Comparison of ENCODE assay signal across 10 cellular contexts in the genomic region with DNA sequence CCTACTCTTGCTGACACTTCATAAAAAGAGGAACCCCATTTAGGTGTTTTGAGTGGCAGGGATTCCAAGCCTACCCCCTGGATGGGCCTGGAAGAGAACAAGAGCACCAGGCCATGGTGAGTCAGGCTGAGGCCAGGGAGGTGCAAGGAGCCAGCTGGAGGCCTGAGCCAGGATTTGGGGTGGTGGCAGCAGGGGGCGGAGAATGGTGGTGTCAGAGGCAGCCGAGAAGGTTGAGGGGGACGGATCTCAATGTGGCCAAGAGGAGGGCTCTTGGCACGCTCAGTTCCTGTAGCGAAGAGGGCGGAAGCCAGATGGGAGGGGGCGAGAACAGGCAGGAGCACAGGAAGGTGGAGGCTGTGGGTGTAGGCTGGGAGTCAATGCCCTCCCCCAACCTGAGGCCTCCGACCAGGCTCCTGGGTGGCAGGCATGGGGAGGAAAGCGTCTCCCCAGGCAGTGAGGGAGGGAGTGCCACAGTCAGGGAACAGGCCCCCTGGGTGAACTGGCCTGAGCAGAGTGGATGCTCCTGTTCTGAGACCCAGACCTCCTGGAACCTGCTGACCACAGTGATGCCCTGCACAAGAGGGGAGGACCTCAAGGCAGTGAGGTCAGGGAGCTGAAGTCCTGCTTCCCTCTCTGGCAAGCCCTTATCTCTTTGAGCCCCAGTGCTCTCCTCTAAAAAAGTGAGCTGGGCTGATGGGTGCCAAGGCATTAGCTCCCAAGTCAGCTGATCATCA. TPM values are rescaled to one million over a fixed set of nuclear protein-coding genes. Genes with fewer than 3 reads are reported as not detected.
A peak's percentile ranks its signal among the peaks of the same experiment; 100 is the strongest.
DNase-seq lines count a peak whose midpoint lies in the region; ATAC-seq and TF ChIP-seq lines count a peak whose summit lies in the region.
"Had no signal": no experiment of that assay in that cellular context is flagged by ENCODE, and none has a peak within 500 bp of the region (broad histone marks: within the 10 kb centered on the region; RNA-seq: fewer than 3 reads in every experiment).

No MANE protein-coding gene starts in this region.

- H3K4me1 Mint-ChIP-seq in activated CD4-positive, alpha-beta memory T cell treated with anti-CD3 and anti-CD28 coated beads for 36 hours (ENCODE audit: low read depth) = peaks cover 22% of the 10 kb centered on the region

- no peak overlapping the region for H3K9ac ChIP-seq in smooth muscle cell (ENCODE audit: low read depth)

- H3K9me3 Mint-ChIP-seq in activated CD4-positive, alpha-beta memory T cell treated with anti-CD3 and anti-CD28 coated beads for 36 hours = no peaks in the 10 kb centered on the region

- peaks cover 4% of the 10 kb centered on the region for H3K4me1 ChIP-seq in smooth muscle cell (ENCODE audit: low read depth)

- H3K36me3 ChIP-seq in smooth muscle cell (ENCODE audit: low read depth) = no peaks in the 10 kb centered on the region
- H3K36me3 ChIP-seq: esophagus squamous epithelium had no signal

- peaks cover 96% of the 10 kb centered on the region for H3K27me3 ChIP-seq in smooth muscle cell (ENCODE audit: low read depth)

- H3K27ac ChIP-seq in smooth muscle cell (ENCODE audit: low read depth) = no peak overlapping the region
- H3K27ac ChIP-seq: esophagus squamous epithelium had no signal

- peak overlapping the region; percentile 20 for H3K27ac Mint-ChIP-seq in activated CD4-positive, alpha-beta memory T cell treated with anti-CD3 and anti-CD28 coated beads for 36 hours

- WGBS in smooth muscle cell (ENCODE audit: low lambda C conversion rate) = 67% methylated on average over 9 of the region's 9 CpGs

- peaks cover 11% of the 10 kb centered on the region for H3K27me3 Mint-ChIP-seq in activated CD4-positive, alpha-beta memory T cell treated with anti-CD3 and anti-CD28 coated beads for 36 hours

- no peak overlapping the region for H2AFZ ChIP-seq in smooth muscle cell (ENCODE audit: low read depth)

- DNase-seq in activated CD4-positive, alpha-beta T cell treated with anti-CD3 and anti-CD28 coated beads for 4 hours = peak; percentile 15 to 29
- no peak for DNase-seq in activated CD4-positive, alpha-beta T cell treated with anti-CD3 and anti-CD28 coated beads, Interleukin-2, amount 50 U/mL, for 1 hour
- peak; percentile 53 for DNase-seq in activated CD4-positive, alpha-beta memory T cell treated with anti-CD3 and anti-CD28 coated beads for 36 hours
- peak; percentile 25 for DNase-seq in stimulated activated CD8-positive, alpha-beta memory T cell treated with anti-CD3 and anti-CD28 coated beads, Interleukin-4, amount 100 ng/mL, for 24 hours (ENCODE audit: low read depth)
- DNase-seq in smooth muscle cell (lab: John Stamatoyannopoulos, UW; ENCODE audit: unreplicated experiment) (no peak), cerebellum (ENCODE audit: low spot score) (no peak)
- DNase-seq: esophagus squamous epithelium, NCI-H510A had no signal

- no peaks in the 10 kb centered on the region for H3K79me2 ChIP-seq in smooth muscle cell (ENCODE audit: low read depth)

- H3F3A ChIP-seq in smooth muscle cell (ENCODE audit: low read depth) = no peaks in the 10 kb centered on the region

- no peak overlapping the region for H3K4me3 ChIP-seq in smooth muscle cell
- H3K4me3 ChIP-seq: esophagus squamous epithelium had no signal

- CTCF ChIA-PET in activated CD4-positive, alpha-beta memory T cell treated with anti-CD3 and anti-CD28 coated beads for 36 hours (lab: Charles Lee) = interaction anchor here (1.0 to 4.0 kb wide), 7 partner anchors 9 to 167 kb away, joined by 3 to 55 read pairs (median 6); partner anchors contain the start of gene RTN4RL2

- ATAC-seq in HG03571 (IDR thresholded peaks at IDR 0.05; ENCODE audit: unreplicated experiment) (peak; percentile 34), GM18511 (IDR thresholded peaks at IDR 0.05; ENCODE audit: unreplicated experiment) (no peak)

- intact Hi-C loops in activated CD4-positive, alpha-beta memory T cell treated with anti-CD3 and anti-CD28 coated beads for 36 hours (cut with micrococcal nuclease) = no loop called here

- TF ChIP-seq CTCF in smooth muscle cell (IDR thresholded peaks at IDR 0.05; ENCODE audit: borderline replicate concordance, insufficient read depth, poor library complexity, severe bottlenecking) = no peak

- no peaks in the 10 kb centered on the region for H4K20me1 ChIP-seq in smooth muscle cell (ENCODE audit: low read depth)

- H3K4me2 ChIP-seq in smooth muscle cell = no peak overlapping the region

- POLR2A ChIA-PET in activated CD4-positive, alpha-beta memory T cell treated with anti-CD3 and anti-CD28 coated beads for 36 hours (lab: Charles Lee) = interaction anchor here (1.1 kb wide), 1 partner anchor 14 kb away, joined by 3 read pairs; the partner anchor contains the start of gene RTN4RL2

- H3K4me3 Mint-ChIP-seq in activated CD4-positive, alpha-beta memory T cell treated with anti-CD3 and anti-CD28 coated beads for 36 hours = no peak overlapping the region

- no peaks in the 10 kb centered on the region for H3K9me3 ChIP-seq in smooth muscle cell (replicated peaks; ENCODE audit: low read depth)
- H3K9me3 ChIP-seq: esophagus squamous epithelium had no signal

- H3K36me3 Mint-ChIP-seq in activated CD4-positive, alpha-beta memory T cell treated with anti-CD3 and anti-CD28 coated beads for 36 hours = no peaks in the 10 kb centered on the region

RNA-seq across cellular contexts. Expression of gene RTN4RL2, which starts 13.9 kb away (rescaled TPM):
- total RNA-seq in activated CD4-positive, alpha-beta memory T cell treated with anti-CD3 and anti-CD28 coated beads for 36 hours = under 1 TPM; 0.36 to 0.51 TPM
- total RNA-seq in smooth muscle cell (0.18 TPM in 1 of 2 replicates, not detected in the other), cerebellum (1.2 TPM)
- polyA plus RNA-seq in smooth muscle cell = 0.34 and 0.76 TPM in 2 replicates

RNA-seq across cellular contexts. Expression of gene SLC43A1, which starts 41.3 kb away (rescaled TPM):
- 10 to 100 TPM; 23.1 to 23.3 TPM for total RNA-seq in activated CD4-positive, alpha-beta memory T cell treated with anti-CD3 and anti-CD28 coated beads for 36 hours
- 1.3 and 9.4 TPM in 2 replicates for total RNA-seq in smooth muscle cell
- polyA plus RNA-seq in smooth muscle cell = 7.3 and 7.4 TPM in 2 replicates
- total RNA-seq in cerebellum = 3.3 TPM

RNA-seq across cellular contexts. Expression of gene SLC43A3, which starts 47.3 kb away (rescaled TPM):
- total RNA-seq in activated CD4-positive, alpha-beta memory T cell treated with anti-CD3 and anti-CD28 coated beads for 36 hours = 100 to 1,000 TPM; 170 to 186 TPM
- 8.0 and 9.3 TPM in 2 replicates for total RNA-seq in smooth muscle cell
- 12.8 and 13.5 TPM in 2 replicates for polyA plus RNA-seq in smooth muscle cell
- total RNA-seq in cerebellum = 11.1 TPM

RNA-seq across cellular contexts. Expression of gene TIMM10, which starts 56.4 kb away (rescaled TPM):
- 100 to 1,000 TPM; 131 to 134 TPM for total RNA-seq in activated CD4-positive, alpha-beta memory T cell treated with anti-CD3 and anti-CD28 coated beads for 36 hours
- total RNA-seq in smooth muscle cell (31.1 and 34.2 TPM in 2 replicates), cerebellum (20.4 TPM)
- 108 and 110 TPM in 2 replicates for polyA plus RNA-seq in smooth muscle cell

Comparison
In these comparisons a context has a peak if more than half of its experiments do, and no peak if none do; other contexts are left out.
1. DNase-seq: peak in activated CD4-positive, alpha-beta T cell treated with anti-CD3 and anti-CD28 coated beads for 4 hours (2 of 2), activated CD4-positive, alpha-beta memory T cell treated with anti-CD3 and anti-CD28 coated beads for 36 hours (single experiment) and stimulated activated CD8-positive, alpha-beta memory T cell treated with anti-CD3 and anti-CD28 coated beads, Interleukin-4, amount 100 ng/mL, for 24 hours (single experiment); none in activated CD4-positive, alpha-beta T cell treated with anti-CD3 and anti-CD28 coated beads, Interleukin-2, amount 50 U/mL, for 1 hour (single experiment), smooth muscle cell (single experiment) and cerebellum (single experiment).
2. RNA of gene SLC43A3, which starts 47.3 kb away (total RNA-seq): 170 to 186 TPM in activated CD4-positive, alpha-beta memory T cell treated with anti-CD3 and anti-CD28 coated beads for 36 hours; 11.1 TPM in cerebellum (single experiment) and 8.0 to 9.3 TPM in smooth muscle cell; every median in the first group is over 10 times any median in the second.